In the genomic region with DNA sequence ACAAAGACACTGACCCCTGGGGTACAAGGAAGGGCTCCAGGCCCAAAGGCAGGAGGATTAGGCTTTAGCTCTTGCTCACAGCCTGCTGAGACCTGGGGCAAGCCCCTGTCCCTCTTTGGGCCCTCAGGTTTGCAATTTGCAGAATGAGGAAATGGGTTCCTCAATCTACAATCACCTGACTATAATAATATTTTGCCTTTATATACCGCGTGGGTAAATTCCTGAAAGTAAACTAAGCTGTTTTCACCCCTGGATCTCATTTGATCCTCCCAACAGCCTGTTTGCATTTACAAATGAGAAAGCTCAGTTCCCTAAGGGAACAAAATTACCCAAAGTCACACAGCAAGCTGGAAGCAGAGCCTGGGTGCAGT, we compare ENCODE assay signal across 8 cellular contexts. TPM values are rescaled to one million over a fixed set of nuclear protein-coding genes. Genes with fewer than 3 reads are reported as not detected.
DNase-seq lines count a peak whose midpoint lies in the region; ATAC-seq and TF ChIP-seq lines count a peak whose summit lies in the region.

No MANE protein-coding gene starts in this region.

- H3K9me3 ChIP-seq in SK-N-SH (no peaks in the 10 kb centered on the region), iPS-20b (ENCODE audit: insufficient read depth, low read depth, low read length) (no peaks in the 10 kb centered on the region)

- POLR2A ChIA-PET in SK-N-SH (lab: Yijun Ruan, JAX) = interaction anchor here (1.3 to 2.2 kb wide), 3 partner anchors 20 to 77 kb away, joined by 4 to 5 read pairs (median 5); no protein-coding TSS in a partner anchor
- POLR2A ChIA-PET in activated CD8-positive, alpha-beta T cell treated with anti-CD3 and anti-CD28 coated beads for 36 hours (lab: Charles Lee) = interaction anchor here (1.2 to 3.7 kb wide), 9 partner anchors 12 to 71 kb away, joined by 3 to 23 read pairs (median 5); a partner anchor contains a TSS

- H3K36me3 ChIP-seq in SK-N-SH (replicated peaks in 1 of 2; ENCODE audit: control insufficient read depth in 1 of 2, insufficient read depth in 2 of 2, low read length in 1 of 2) (no peaks in the 10 kb centered on the region), iPS-20b (ENCODE audit: insufficient read depth, low read depth, low read length) (no peaks in the 10 kb centered on the region)

- TF ChIP-seq CTCF in SK-N-SH (IDR thresholded peaks at IDR 0.05) = no peak
- no peak for TF ChIP-seq CTCF in activated CD8-positive, alpha-beta T cell treated with anti-CD3 and anti-CD28 coated beads for 36 hours (IDR thresholded peaks at IDR 0.05)

- H3K4me3 ChIP-seq in SK-N-SH (ENCODE audit: low read depth in 2 of 2, low read length in 1 of 2) (peak overlapping the region; percentile 75 to 89; a peak in 2 of 4 replicates), iPS-20b (ENCODE audit: low read length) (peak overlapping the region; percentile 95; the same call in 1 of the 2 replicates)

- H3K27ac Mint-ChIP-seq in activated CD8-positive, alpha-beta T cell treated with anti-CD3 and anti-CD28 coated beads for 36 hours = peak overlapping the region; percentile 100

- H3K36me3 Mint-ChIP-seq in activated CD8-positive, alpha-beta T cell treated with anti-CD3 and anti-CD28 coated beads for 36 hours (ENCODE audit: low read depth) = no peaks in the 10 kb centered on the region

- H3K4me2 ChIP-seq in SK-N-SH = peak overlapping the region; percentile 80; the same call in 1 of the 2 replicates

- WGBS in SK-N-SH (ENCODE audit: low lambda C conversion rate) = 94% methylated on average over 2 of the region's 2 CpGs

- no peaks in the 10 kb centered on the region for H4K20me1 ChIP-seq in SK-N-SH (ENCODE audit: insufficient read depth)

- intact Hi-C loops in activated CD8-positive, alpha-beta T cell treated with anti-CD3 and anti-CD28 coated beads for 36 hours (cut with micrococcal nuclease) = loop anchor here (1.0 kb wide), 1 partner anchor 68 kb away; no protein-coding TSS in a partner anchor

- H3K79me2 ChIP-seq in SK-N-SH (ENCODE audit: insufficient read depth) = no peaks in the 10 kb centered on the region

- TF ChIP-seq RAD21 in SK-N-SH (IDR thresholded peaks at IDR 0.05; ENCODE audit: low read length) = no peak

- H3K9me2 ChIP-seq in SK-N-SH = no peaks in the 10 kb centered on the region

- H3K27me3 ChIP-seq in SK-N-SH (ENCODE audit: insufficient read depth) (no peaks in the 10 kb centered on the region), iPS-20b (ENCODE audit: insufficient read depth, low read length) (no peaks in the 10 kb centered on the region)

- H3K9ac ChIP-seq in SK-N-SH = 0 out of 2 replicates have a peak overlapping the region, but pooled peaks have one; percentile 19
- H3K9ac ChIP-seq in iPS-20b (ENCODE audit: low read depth, low read length) = peak overlapping the region; percentile 89; the same call in 1 of the 2 replicates

- peak overlapping the region; percentile 97 for H3K4me3 Mint-ChIP-seq in activated CD8-positive, alpha-beta T cell treated with anti-CD3 and anti-CD28 coated beads for 36 hours

- no peak for TF ChIP-seq EP300 in SK-N-SH (IDR thresholded peaks at IDR 0.05; ENCODE audit: borderline replicate concordance in 1 of 2, low read depth in 1 of 2, low read length in 1 of 2)

- CTCF ChIA-PET in SK-N-SH (lab: Yijun Ruan, JAX) = interaction anchor here (0.6 to 4.7 kb wide), 22 partner anchors 10 to 496 kb away, joined by 3 to 198 read pairs (median 5); a partner anchor contains a TSS
- CTCF ChIA-PET in activated CD8-positive, alpha-beta T cell treated with anti-CD3 and anti-CD28 coated beads for 36 hours (lab: Charles Lee) = interaction anchor here (0.8 to 4.0 kb wide), 17 partner anchors 10 to 386 kb away, joined by 3 to 99 read pairs (median 6); a partner anchor contains a TSS

- ATAC-seq in SK-N-SH treated with all-trans-retinoic acid at 6 μM for 48 hours = no peak
- ATAC-seq in activated CD8-positive, alpha-beta T cell treated with anti-CD3 and anti-CD28 coated beads for 36 hours = no peak
- ATAC-seq in GM18861 (IDR thresholded peaks at IDR 0.05; ENCODE audit: unreplicated experiment) = no peak

- peak overlapping the region; percentile 69 for H2AFZ ChIP-seq in SK-N-SH (ENCODE audit: low read depth)

- H3K27ac ChIP-seq in SK-N-SH (ENCODE audit: low read depth in 2 of 2, low read length in 1 of 2) (peak overlapping the region; percentile 66 to 75), iPS-20b (ENCODE audit: low read length) (no peak overlapping the region), substantia nigra (ENCODE audit: low read depth, low read length, poor library complexity, severe bottlenecking) (peak overlapping the region; percentile 99)

- no peaks in the 10 kb centered on the region for H3K9me3 Mint-ChIP-seq in activated CD8-positive, alpha-beta T cell treated with anti-CD3 and anti-CD28 coated beads for 36 hours

- H3F3A ChIP-seq in SK-N-SH (replicated peaks; ENCODE audit: insufficient read depth) = no peaks in the 10 kb centered on the region

- H3K4me1 Mint-ChIP-seq in activated CD8-positive, alpha-beta T cell treated with anti-CD3 and anti-CD28 coated beads for 36 hours (ENCODE audit: low read depth) = peaks cover 21% of the 10 kb centered on the region

- H3K27me3 Mint-ChIP-seq in activated CD8-positive, alpha-beta T cell treated with anti-CD3 and anti-CD28 coated beads for 36 hours = no peaks in the 10 kb centered on the region

- DNase-seq in SK-N-SH (no peak), substantia nigra (lab: John Stamatoyannopoulos, UW) (no peak), NCI-H128 (lab: John Stamatoyannopoulos, UW; ENCODE audit: unreplicated experiment) (no peak), NCI-H2107 (lab: John Stamatoyannopoulos, UW) (no peak)
- no peak for DNase-seq in activated CD8-positive, alpha-beta T cell treated with anti-CD3 and anti-CD28 coated beads for 36 hours

- H3K4me1 ChIP-seq in SK-N-SH (ENCODE audit: control insufficient read depth in 1 of 2, insufficient read depth in 2 of 2, low read depth in 1 of 2, low read length in 1 of 2) (peaks cover 9 to 26% of the 10 kb centered on the region in 2 experiments; a peak in 2 of 4 replicates), iPS-20b (ENCODE audit: insufficient read depth, low read length) (peaks cover 12% of the 10 kb centered on the region; the same call in 1 of the 2 replicates)

TF ChIP-seq in SK-N-SH, 30 proteins besides CTCF, POLR2A, EP300 and RAD21 (continues in another document):
- no peak for TF ChIP-seq GABPA (IDR thresholded peaks at IDR 0.05; ENCODE audit: low read depth)

TF ChIP-seq in SK-N-SH treated with all-trans-retinoic acid at 6 μM for 48 hours, 23 proteins besides CTCF, POLR2A, EP300 and RAD21 (continues in another document):
- no peak for TF ChIP-seq ARNTL (CRISPR knock-in tag; IDR thresholded peaks at IDR 0.05; ENCODE audit: borderline replicate concordance, low read depth)
- TF ChIP-seq, protein P1, sequence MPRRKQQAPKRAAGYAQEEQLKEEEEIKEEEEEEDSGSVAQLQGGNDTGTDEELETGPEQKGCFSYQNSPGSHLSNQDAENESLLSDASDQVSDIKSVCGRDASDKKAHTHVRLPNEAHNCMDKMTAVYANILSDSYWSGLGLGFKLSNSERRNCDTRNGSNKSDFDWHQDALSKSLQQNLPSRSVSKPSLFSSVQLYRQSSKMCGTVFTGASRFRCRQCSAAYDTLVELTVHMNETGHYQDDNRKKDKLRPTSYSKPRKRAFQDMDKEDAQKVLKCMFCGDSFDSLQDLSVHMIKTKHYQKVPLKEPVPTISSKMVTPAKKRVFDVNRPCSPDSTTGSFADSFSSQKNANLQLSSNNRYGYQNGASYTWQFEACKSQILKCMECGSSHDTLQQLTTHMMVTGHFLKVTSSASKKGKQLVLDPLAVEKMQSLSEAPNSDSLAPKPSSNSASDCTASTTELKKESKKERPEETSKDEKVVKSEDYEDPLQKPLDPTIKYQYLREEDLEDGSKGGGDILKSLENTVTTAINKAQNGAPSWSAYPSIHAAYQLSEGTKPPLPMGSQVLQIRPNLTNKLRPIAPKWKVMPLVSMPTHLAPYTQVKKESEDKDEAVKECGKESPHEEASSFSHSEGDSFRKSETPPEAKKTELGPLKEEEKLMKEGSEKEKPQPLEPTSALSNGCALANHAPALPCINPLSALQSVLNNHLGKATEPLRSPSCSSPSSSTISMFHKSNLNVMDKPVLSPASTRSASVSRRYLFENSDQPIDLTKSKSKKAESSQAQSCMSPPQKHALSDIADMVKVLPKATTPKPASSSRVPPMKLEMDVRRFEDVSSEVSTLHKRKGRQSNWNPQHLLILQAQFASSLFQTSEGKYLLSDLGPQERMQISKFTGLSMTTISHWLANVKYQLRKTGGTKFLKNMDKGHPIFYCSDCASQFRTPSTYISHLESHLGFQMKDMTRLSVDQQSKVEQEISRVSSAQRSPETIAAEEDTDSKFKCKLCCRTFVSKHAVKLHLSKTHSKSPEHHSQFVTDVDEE (CRISPR knock-in tag; IDR thresholded peaks at IDR 0.05) = no peak
- no peak for TF ChIP-seq SNAI2 (CRISPR knock-in tag; IDR thresholded peaks at IDR 0.05)
- TF ChIP-seq, protein P2, sequence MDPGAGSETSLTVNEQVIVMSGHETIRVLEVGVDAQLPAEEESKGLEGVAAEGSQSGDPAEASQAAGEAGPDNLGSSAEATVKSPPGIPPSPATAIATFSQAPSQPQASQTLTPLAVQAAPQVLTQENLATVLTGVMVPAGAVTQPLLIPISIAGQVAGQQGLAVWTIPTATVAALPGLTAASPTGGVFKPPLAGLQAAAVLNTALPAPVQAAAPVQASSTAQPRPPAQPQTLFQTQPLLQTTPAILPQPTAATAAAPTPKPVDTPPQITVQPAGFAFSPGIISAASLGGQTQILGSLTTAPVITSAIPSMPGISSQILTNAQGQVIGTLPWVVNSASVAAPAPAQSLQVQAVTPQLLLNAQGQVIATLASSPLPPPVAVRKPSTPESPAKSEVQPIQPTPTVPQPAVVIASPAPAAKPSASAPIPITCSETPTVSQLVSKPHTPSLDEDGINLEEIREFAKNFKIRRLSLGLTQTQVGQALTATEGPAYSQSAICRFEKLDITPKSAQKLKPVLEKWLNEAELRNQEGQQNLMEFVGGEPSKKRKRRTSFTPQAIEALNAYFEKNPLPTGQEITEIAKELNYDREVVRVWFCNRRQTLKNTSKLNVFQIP (CRISPR knock-in tag; IDR thresholded peaks at IDR 0.05; ENCODE audit: borderline replicate concordance, low read depth) = no peak
- TF ChIP-seq GLIS3 (CRISPR knock-in tag; IDR thresholded peaks at IDR 0.05) = no peak
- no peak for TF ChIP-seq ESRRG (CRISPR knock-in tag; IDR thresholded peaks at IDR 0.05)

RNA-seq across cellular contexts. Expression of a gene that starts 0.8 kb away (rescaled TPM):
- polyA plus RNA-seq in SK-N-SH (2012; rRNA removed) = 42.2 and 47.7 TPM in 2 replicates
- polyA plus RNA-seq in SK-N-SH (2012; cell fraction: cytosol; rRNA removed) = 20.7 and 30.1 TPM in 2 replicates
- polyA plus RNA-seq in SK-N-SH (2012; cell fraction: nucleus; rRNA removed) = 23.7 and 25.6 TPM in 2 replicates
- total RNA-seq in activated CD8-positive, alpha-beta T cell treated with anti-CD3 and anti-CD28 coated beads for 36 hours = 1 to 10 TPM; 8.1 to 8.6 TPM

RNA-seq across cellular contexts. Expression of a gene that starts 21.1 kb away (rescaled TPM):
- polyA plus RNA-seq in SK-N-SH (2012; rRNA removed) = 26.9 and 29.4 TPM in 2 replicates
- 3.8 and 6.1 TPM in 2 replicates for polyA plus RNA-seq in SK-N-SH (2012; cell fraction: cytosol; rRNA removed)
- polyA plus RNA-seq in SK-N-SH (2012; cell fraction: nucleus; rRNA removed) = 205 and 218 TPM in 2 replicates
- 10 to 100 TPM; 70.8 to 71.4 TPM for total RNA-seq in activated CD8-positive, alpha-beta T cell treated with anti-CD3 and anti-CD28 coated beads for 36 hours

RNA-seq across cellular contexts. Expression of a gene that starts 40.9 kb away (rescaled TPM):
- polyA plus RNA-seq in SK-N-SH (2012; rRNA removed) = 43.4 and 56.6 TPM in 2 replicates
- polyA plus RNA-seq in SK-N-SH (2012; cell fraction: cytosol; rRNA removed) = 21.6 and 37.3 TPM in 2 replicates
- 118 and 136 TPM in 2 replicates for polyA plus RNA-seq in SK-N-SH (2012; cell fraction: nucleus; rRNA removed)
- total RNA-seq in activated CD8-positive, alpha-beta T cell treated with anti-CD3 and anti-CD28 coated beads for 36 hours = 10 to 100 TPM; 77.7 to 91.5 TPM
